23 cellular contexts compared by ENCODE assay signal in the genomic region with DNA sequence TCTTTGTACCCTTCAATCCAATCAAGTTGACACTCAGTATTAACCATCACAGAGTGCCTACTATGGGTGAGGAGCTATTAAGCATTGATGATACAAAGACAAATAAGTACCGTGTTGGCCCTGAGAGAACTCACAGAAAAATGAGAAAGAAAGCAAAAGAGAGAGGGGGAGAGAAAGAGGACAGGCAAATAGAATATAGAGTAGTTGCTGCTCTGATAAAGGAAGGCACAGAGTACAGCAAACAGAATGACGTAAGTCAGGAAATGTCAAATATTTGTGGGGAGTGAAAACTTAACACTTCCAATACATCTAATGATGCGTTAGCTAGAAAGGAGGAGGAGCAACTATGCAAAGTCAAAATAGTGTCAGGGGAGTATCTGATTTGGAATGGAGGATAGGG.
"Had no signal": no experiment of that assay in that cellular context is flagged by ENCODE, and none has a peak within 500 bp of the region (broad histone marks: within the 10 kb centered on the region; RNA-seq: fewer than 3 reads in every experiment).

No MANE protein-coding gene starts in this region.

- H3K27ac Mint-ChIP-seq: activated naive CD4-positive, alpha-beta T cell treated with anti-CD3 and anti-CD28 coated beads, Interleukin-2, amount 10 ng/mL, durations not matched to agents 7 days and 5 days; activated T-cell treated with anti-CD3 and anti-CD28 coated beads, Interleukin-2, amount 50 U/mL, for 24 hours; immature natural killer cell; neural progenitor cell; progenitor cell of endocrine pancreas; stimulated activated naive CD8-positive, alpha-beta T cell treated with anti-CD3 and anti-CD28 coated beads, Interleukin-15, Interleukin-2, amounts not matched to agents 100 ng/mL and 50 ng/mL, for 24 hours; T-helper 1 cell treated with Interleukin-12 subunit alpha and Interleukin-12 subunit beta and Interleukin-4 antibody, amounts not matched to agents 30 μg/mL and 1 μg/mL, for 36 hours had no signal

- H3K4me3 ChIP-seq: adrenal gland, breast epithelium, esophagus squamous epithelium, heart right ventricle, left ventricle myocardium inferior, neural progenitor cell, suprapubic skin, transverse colon, uterus had no signal

- H3K4me3 Mint-ChIP-seq: activated naive CD4-positive, alpha-beta T cell treated with anti-CD3 and anti-CD28 coated beads, Interleukin-2, amount 10 ng/mL, durations not matched to agents 7 days and 5 days; activated T-cell treated with anti-CD3 and anti-CD28 coated beads, Interleukin-2, amount 50 U/mL, for 24 hours; immature natural killer cell; neural progenitor cell; stimulated activated naive CD8-positive, alpha-beta T cell treated with anti-CD3 and anti-CD28 coated beads, Interleukin-15, Interleukin-2, amounts not matched to agents 100 ng/mL and 50 ng/mL, for 24 hours; T-helper 1 cell treated with Interleukin-12 subunit alpha and Interleukin-12 subunit beta and Interleukin-4 antibody, amounts not matched to agents 30 μg/mL and 1 μg/mL, for 36 hours had no signal

- ATAC-seq: heart right ventricle had no signal

- H3K27me3 ChIP-seq: adrenal gland, breast epithelium, esophagus squamous epithelium, heart right ventricle, neural progenitor cell, suprapubic skin, transverse colon, uterus had no signal

- H3K36me3 Mint-ChIP-seq: activated naive CD4-positive, alpha-beta T cell treated with anti-CD3 and anti-CD28 coated beads, Interleukin-2, amount 10 ng/mL, durations not matched to agents 7 days and 5 days; immature natural killer cell; neural progenitor cell had no signal

- H3K36me3 ChIP-seq: adrenal gland, breast epithelium, esophagus squamous epithelium, heart right ventricle, left ventricle myocardium inferior, neural progenitor cell, suprapubic skin, transverse colon, uterus had no signal

- H3K9me3 Mint-ChIP-seq: activated naive CD4-positive, alpha-beta T cell treated with anti-CD3 and anti-CD28 coated beads, Interleukin-2, amount 10 ng/mL, durations not matched to agents 7 days and 5 days; activated T-cell treated with anti-CD3 and anti-CD28 coated beads, Interleukin-2, amount 50 U/mL, for 24 hours; immature natural killer cell; neural progenitor cell; stimulated activated naive CD8-positive, alpha-beta T cell treated with anti-CD3 and anti-CD28 coated beads, Interleukin-15, Interleukin-2, amounts not matched to agents 100 ng/mL and 50 ng/mL, for 24 hours; T-helper 1 cell treated with Interleukin-12 subunit alpha and Interleukin-12 subunit beta and Interleukin-4 antibody, amounts not matched to agents 30 μg/mL and 1 μg/mL, for 36 hours had no signal

- H3K9me3 ChIP-seq: adrenal gland, breast epithelium, esophagus squamous epithelium, heart right ventricle, left ventricle myocardium inferior, suprapubic skin, transverse colon, uterus had no signal

- H3K27ac ChIP-seq: adrenal gland, breast epithelium, esophagus squamous epithelium, heart right ventricle, left ventricle myocardium inferior, neural progenitor cell, suprapubic skin, transverse colon, uterus had no signal

- DNase-seq: activated CD4-positive, alpha-beta T cell treated with anti-CD3 and anti-CD28 coated beads, Interleukin-2, amount 50 U/mL, for 4 hours; activated CD4-positive, CD25-positive, alpha-beta regulatory T cell treated with anti-CD3 and anti-CD28 coated beads, Interleukin-2, amount 50 U/mL, for 72 hours; activated naive CD4-positive, alpha-beta T cell treated with anti-CD3 and anti-CD28 coated beads, Interleukin-2, amount 10 ng/mL, durations not matched to agents 7 days and 5 days; activated T-cell treated with anti-CD3 and anti-CD28 coated beads, Interleukin-2, amount 50 U/mL, for 24 hours; adrenal gland; effector CD8-positive, alpha-beta T cell; esophagus squamous epithelium; heart right ventricle; immature natural killer cell; kidney glomerular epithelial cell; left ventricle myocardium inferior; mammary epithelial cell; stimulated activated CD4-positive, alpha-beta T cell treated with anti-CD3 and anti-CD28 coated beads, Interleukin-12 subunit alpha, Interleukin-12 subunit beta, amount 100 ng/mL, for 4 hours; stimulated activated CD4-positive, alpha-beta T cell treated with anti-CD3 and anti-CD28 coated beads, Interleukin-1b, Interleukin-23, amount 100 ng/mL, for 48 hours; stimulated activated CD8-positive, alpha-beta memory T cell treated with anti-CD3 and anti-CD28 coated beads, Interleukin-4, amount 100 ng/mL, for 48 hours; transverse colon; uterus had no signal

- H3K4me1 ChIP-seq: adrenal gland, breast epithelium, esophagus squamous epithelium, heart right ventricle, left ventricle myocardium inferior, neural progenitor cell, suprapubic skin, transverse colon, uterus had no signal

- H3K27me3 Mint-ChIP-seq: activated naive CD4-positive, alpha-beta T cell treated with anti-CD3 and anti-CD28 coated beads, Interleukin-2, amount 10 ng/mL, durations not matched to agents 7 days and 5 days; activated T-cell treated with anti-CD3 and anti-CD28 coated beads, Interleukin-2, amount 50 U/mL, for 24 hours; progenitor cell of endocrine pancreas; stimulated activated naive CD8-positive, alpha-beta T cell treated with anti-CD3 and anti-CD28 coated beads, Interleukin-15, Interleukin-2, amounts not matched to agents 100 ng/mL and 50 ng/mL, for 24 hours had no signal
